Comparison of ENCODE assay signal across 8 cellular contexts in genomic region chr22:50030315-50031188, GRCh38. TPM values are rescaled to one million over a fixed set of nuclear protein-coding genes. Genes with fewer than 3 reads are reported as not detected.
A peak's percentile ranks its signal among the peaks of the same experiment; 100 is the strongest.
DNase-seq lines count a peak whose midpoint lies in the region; ATAC-seq and TF ChIP-seq lines count a peak whose summit lies in the region.

No MANE protein-coding gene starts in this region.

- H3K27me3 ChIP-seq in BLaER1 treated with 17β-estradiol and CSF1 and Interleukin-3, amounts not matched to agents 10 nM and 100 nM, result peaks cover 4 to 31% (median 14%) of the 10 kb centered on the region in 11 experiments; a peak in 20 of 22 replicates

- H3K9ac ChIP-seq in BLaER1 treated with 17β-estradiol and CSF1 and Interleukin-3, amounts not matched to agents 10 nM and 100 nM, result peak overlapping the region in 2 of 11 experiments; percentile 18 to 49; a peak in 2 of 22 replicates

- DNase-seq in H4 (ENCODE audit: low spot score) (peak; percentile 74), NCI-H2227 (lab: John Stamatoyannopoulos, UW; ENCODE audit: unreplicated experiment) (peak; percentile 85), chondrocyte (ENCODE audit: low spot score) (peak; percentile 92), left colon (peak in 1 of 2 donors; percentile 83)
- DNase-seq in activated CD4-positive, alpha-beta T cell treated with anti-CD3 and anti-CD28 coated beads for 48 hours, result peak; percentile 93
- peak; percentile 86 for DNase-seq in stimulated activated CD4-positive, alpha-beta T cell treated with anti-CD3 and anti-CD28 coated beads, Interleukin-4, amount 100 ng/mL, for 1 hour

- H3K36me3 ChIP-seq in BLaER1 treated with 17β-estradiol and CSF1 and Interleukin-3, amounts not matched to agents 10 nM and 100 nM, result no peaks in the 10 kb centered on the region

- H3K27ac Mint-ChIP-seq in chondrocyte (ENCODE audit: unreplicated experiment), result no peak overlapping the region

- H3K27me3 Mint-ChIP-seq in chondrocyte (ENCODE audit: low read depth), result peaks cover 2% of the 10 kb centered on the region

- H3K36me3 Mint-ChIP-seq in chondrocyte (ENCODE audit: low read depth), result no peaks in the 10 kb centered on the region

- ATAC-seq in left colon, result peak; percentile 94
- no peak for ATAC-seq in HG02759 (IDR thresholded peaks at IDR 0.05; ENCODE audit: unreplicated experiment)

- peaks cover 0 to 26% (median 0%) of the 10 kb centered on the region in 11 experiments; a peak in 5 of 22 replicates for H4K20me1 ChIP-seq in BLaER1 treated with 17β-estradiol and CSF1 and Interleukin-3, amounts not matched to agents 10 nM and 100 nM

- H3K4me1 ChIP-seq in BLaER1 treated with 17β-estradiol and CSF1 and Interleukin-3, amounts not matched to agents 10 nM and 100 nM, result peaks cover 48 to 75% (median 71%) of the 10 kb centered on the region in 10 experiments

- 0 out of 22 replicates have a peak overlapping the region, but pooled peaks of 1 of the 11 experiments have one; percentile 12 for H3K27ac ChIP-seq in BLaER1 treated with 17β-estradiol and CSF1 and Interleukin-3, amounts not matched to agents 10 nM and 100 nM

- 0 out of 20 replicates have a peak overlapping the region, but pooled peaks of 1 of the 10 experiments have one; percentile 40 for H3K4me3 ChIP-seq in BLaER1 treated with 17β-estradiol and CSF1 and Interleukin-3, amounts not matched to agents 10 nM and 100 nM

- H3K4me3 Mint-ChIP-seq in chondrocyte (ENCODE audit: unreplicated experiment), result no peak overlapping the region

- no peaks in the 10 kb centered on the region for H3K9me3 ChIP-seq in BLaER1 treated with 17β-estradiol and CSF1 and Interleukin-3, amounts not matched to agents 10 nM and 100 nM (replicated peaks in 1 of 11)

- peak overlapping the region; percentile 67 to 85 (median 79) for H3K4me2 ChIP-seq in BLaER1 treated with 17β-estradiol and CSF1 and Interleukin-3, amounts not matched to agents 10 nM and 100 nM

- H3K4me1 Mint-ChIP-seq in chondrocyte (ENCODE audit: low read depth), result peaks cover 6% of the 10 kb centered on the region

- peak; percentile 92 for TF ChIP-seq CTCF in chondrocyte (IDR thresholded peaks at IDR 0.05)

- intact Hi-C loops in left colon (cut with DNase I, micrococcal nuclease), result loop anchor here (5.0 to 10.0 kb wide), 3 partner anchors 103 to 266 kb away; no protein-coding TSS in a partner anchor

- no peaks in the 10 kb centered on the region for H3K9me3 Mint-ChIP-seq in chondrocyte (ENCODE audit: low read depth)

RNA-seq across cellular contexts. Expression of gene IL17REL, which starts 18.0 kb away (rescaled TPM):
- total RNA-seq in H4 (2014; rRNA removed; shearing (Covaris generic)), result not detected in 2 replicates
- total RNA-seq in chondrocyte (0.17 to 0.23 TPM in 2 of 3 replicates, not detected in the other), left colon (under 1 TPM; 0.17 to 0.31 TPM)

RNA-seq across cellular contexts. Expression of gene TTLL8, which starts 27.5 kb away (rescaled TPM):
- total RNA-seq in H4 (2014; rRNA removed; shearing (Covaris generic)), result not detected in 2 replicates
- total RNA-seq in chondrocyte (not detected in 3 replicates), left colon (not detected)

RNA-seq across cellular contexts. Expression of gene MLC1, which starts 54.7 kb away (rescaled TPM):
- total RNA-seq in H4 (2014; rRNA removed; shearing (Covaris generic)), result 1.4 and 3.3 TPM in 2 replicates
- total RNA-seq in chondrocyte (0.38 to 0.77 TPM (median 0.50 TPM) in 3 replicates), left colon (under 1 TPM in 1 of 2 donors, not detected in 1; 0.14 TPM)

RNA-seq across cellular contexts. Expression of gene MOV10L1, which starts 59.3 kb away (rescaled TPM):
- total RNA-seq in H4 (2014; rRNA removed; shearing (Covaris generic)), result 1.8 and 2.9 TPM in 2 replicates
- total RNA-seq in chondrocyte (0.51 to 1.1 TPM (median 1.1 TPM) in 3 replicates), left colon (under 1 TPM in 1 of 2 donors, not detected in 1; 0.70 TPM)
